21 cellular contexts compared by ENCODE assay signal in genomic region chr3:54358969-54359648, GRCh38.
DNase-seq lines count a peak whose midpoint lies in the region; ATAC-seq, FAIRE-seq and TF ChIP-seq lines count a peak whose summit lies in the region.
"Had no signal": no experiment of that assay in that cellular context is flagged by ENCODE, and none has a peak within 500 bp of the region (broad histone marks: within the 10 kb centered on the region; RNA-seq: fewer than 3 reads in every experiment).

No MANE protein-coding gene starts in this region.

- no peak for TF ChIP-seq EP300 in tibial nerve (IDR thresholded peaks at IDR 0.05)

- no peak overlapping the region for H3K27ac ChIP-seq in right lobe of liver
- H3K27ac ChIP-seq in tibial nerve, result no peak overlapping the region
- H3K27ac ChIP-seq in prostate gland, result no peak overlapping the region
- H3K27ac ChIP-seq: colonic mucosa, left lung, suprapubic skin had no signal

- 28% methylated on average over 8 of the region's 8 CpGs for WGBS in right lobe of liver (ENCODE audit: insufficient coverage, low coverage, low lambda C conversion rate, missing lambda C conversion rate)
- 54 to 61% methylated on average over 8 of the region's 8 CpGs for WGBS in tibial nerve, 2 donors
- WGBS in prostate gland, result 56% methylated on average over 8 of the region's 8 CpGs

- ATAC-seq in right lobe of liver, result peak; percentile 91 to 96 (median 93)
- ATAC-seq: left lung had no signal

- H3K36me3 ChIP-seq in right lobe of liver (no peaks in the 10 kb centered on the region), tibial nerve (no peaks in the 10 kb centered on the region), prostate gland (no peaks in the 10 kb centered on the region)
- H3K36me3 ChIP-seq: colonic mucosa, left lung, suprapubic skin had no signal

- H3K9me3 ChIP-seq in right lobe of liver (no peaks in the 10 kb centered on the region), tibial nerve (no peaks in the 10 kb centered on the region), prostate gland (no peaks in the 10 kb centered on the region)
- H3K9me3 ChIP-seq: colonic mucosa, left lung, suprapubic skin had no signal

- H3K4me1 ChIP-seq in right lobe of liver, result peaks cover 0 to 31% (median 4%) of the 10 kb centered on the region in 4 donors
- peaks cover 0 to 5% (median 0%) of the 10 kb centered on the region in 4 donors for H3K4me1 ChIP-seq in tibial nerve
- no peaks in the 10 kb centered on the region for H3K4me1 ChIP-seq in prostate gland (replicated peaks)
- H3K4me1 ChIP-seq: colonic mucosa, left lung had no signal

- TF ChIP-seq CTCF in right lobe of liver (IDR thresholded peaks at IDR 0.05), result no peak
- no peak for TF ChIP-seq CTCF in tibial nerve (IDR thresholded peaks at IDR 0.05)
- TF ChIP-seq CTCF in prostate gland (IDR thresholded peaks at IDR 0.05), result no peak

- DNase-seq in Daoy (ENCODE audit: low read depth), result peak; percentile 25
- DNase-seq in NCI-H2029 (lab: John Stamatoyannopoulos, UW), result peak; percentile 69
- peak; percentile 23 to 33 for DNase-seq in SHP77 (lab: John Stamatoyannopoulos, UW)
- DNase-seq in right lobe of liver, result peak; percentile 78 to 82 (median 79)
- no peak for DNase-seq in D341Med (ENCODE audit: low spot score)
- no peak for DNase-seq in tibial nerve (ENCODE audit: low spot score in 2 of 2)
- DNase-seq in prostate gland (ENCODE audit: low spot score), result no peak
- no peak for DNase-seq in HTR-8/SVneo (ENCODE audit: insufficient read length, low spot score)
- DNase-seq: activated CD4-positive, alpha-beta T cell treated with anti-CD3 and anti-CD28 coated beads, Interleukin-2, amount 50 U/mL, for 4 hours; activated naive CD4-positive, alpha-beta T cell treated with anti-CD3 and anti-CD28 coated beads for 36 hours; activated T-cell treated with anti-CD3 and anti-CD28 coated beads for 4 hours; colonic mucosa; foreskin fibroblast; H9; KG1; left lung; NCI-H146; T-helper 1 cell had no signal

- TF ChIP-seq POLR2A in right lobe of liver (IDR thresholded peaks at IDR 0.05) (no peak), tibial nerve (IDR thresholded peaks at IDR 0.05) (no peak), prostate gland (IDR thresholded peaks at IDR 0.05) (no peak)

- intact Hi-C loops in right lobe of liver (cut with DNase I) (no loop called here), prostate gland (cut with DNase I) (loop anchor here (10.0 kb wide), 2 partner anchors 144 to 414 kb away; no protein-coding TSS in a partner anchor)

- no peaks in the 10 kb centered on the region for H3K27me3 ChIP-seq in right lobe of liver
- H3K27me3 ChIP-seq in tibial nerve, result no peaks in the 10 kb centered on the region
- H3K27me3 ChIP-seq in prostate gland (replicated peaks; ENCODE audit: insufficient read depth), result no peaks in the 10 kb centered on the region
- H3K27me3 ChIP-seq: colonic mucosa, left lung, suprapubic skin had no signal

- FAIRE-seq in HTR-8/SVneo (lab: Jason Lieb, UNC), result no peak
- FAIRE-seq: endothelial cell of umbilical vein had no signal

- no peak overlapping the region for H3K4me3 ChIP-seq in right lobe of liver
- no peak overlapping the region for H3K4me3 ChIP-seq in tibial nerve
- H3K4me3 ChIP-seq in prostate gland, result no peak overlapping the region
- H3K4me3 ChIP-seq: colonic mucosa, left lung, smooth muscle cell, suprapubic skin had no signal

Comparison
In these comparisons a context has a peak if more than half of its experiments do, and no peak if none do; other contexts are left out.
1. DNase-seq: peak in Daoy (single experiment), NCI-H2029 (single experiment), SHP77 (2 of 2) and right lobe of liver (3 of 3); none in D341Med (single experiment), tibial nerve (0 of 2), prostate gland (single experiment) and HTR-8/SVneo (single experiment).